13 cellular contexts compared by ENCODE assay signal in genomic region chr1:9882296-9882944, GRCh38. TPM values are rescaled to one million over a fixed set of nuclear protein-coding genes. Genes with fewer than 3 reads are reported as not detected.
DNase-seq lines count a peak whose midpoint lies in the region; ATAC-seq and TF ChIP-seq lines count a peak whose summit lies in the region.
"Had no signal": no experiment of that assay in that cellular context is flagged by ENCODE, and none has a peak within 500 bp of the region (broad histone marks: within the 10 kb centered on the region; RNA-seq: fewer than 3 reads in every experiment).

No MANE protein-coding gene starts in this region.

- CTCF ChIA-PET in activated CD4-positive, alpha-beta T cell treated with anti-CD3 and anti-CD28 coated beads for 36 hours (lab: Charles Lee) = no interaction called here

- POLR2A ChIA-PET in activated CD4-positive, alpha-beta T cell treated with anti-CD3 and anti-CD28 coated beads for 36 hours (lab: Charles Lee) = no interaction called here

- DNase-seq in activated CD4-positive, alpha-beta T cell treated with anti-CD3 and anti-CD28 coated beads for 36 hours = no peak
- DNase-seq in activated CD4-positive, alpha-beta T cell treated with anti-CD3 and anti-CD28 coated beads for 1 hour = no peak
- DNase-seq in RWPE2 (ENCODE audit: low spot score) (no peak), NCI-H146 (lab: John Stamatoyannopoulos, UW) (no peak), SKM-1 (lab: John Stamatoyannopoulos, UW; ENCODE audit: unreplicated experiment) (no peak)
- DNase-seq in central memory CD8-positive, alpha-beta T cell (ENCODE audit: low spot score in 2 of 2) = peak in 1 of 2 donors; percentile 16
- DNase-seq: activated naive CD4-positive, alpha-beta T cell treated with anti-CD3 and anti-CD28 coated beads for 36 hours; cortex of kidney; DMS53; stimulated activated CD4-positive, alpha-beta T cell treated with anti-CD3 and anti-CD28 coated beads, Interleukin-4, amount 100 ng/mL, for 24 hours had no signal

- ATAC-seq in activated CD4-positive, alpha-beta T cell treated with anti-CD3 and anti-CD28 coated beads for 36 hours = peak; percentile 55
- 0 out of 3 replicates have a peak, but pooled peaks have one; percentile 2 for ATAC-seq in RWPE2 (ENCODE audit: low read depth)
- peak; percentile 67 for ATAC-seq in central memory CD8-positive, alpha-beta T cell (replicated peaks; ENCODE audit: extremely low read depth, poor library complexity, severe bottlenecking)
- ATAC-seq in HG03521 (IDR thresholded peaks at IDR 0.05; ENCODE audit: unreplicated experiment) = no peak

- no peak overlapping the region for H3K27ac Mint-ChIP-seq in activated CD4-positive, alpha-beta T cell treated with anti-CD3 and anti-CD28 coated beads for 36 hours
- peak overlapping the region; percentile 92 for H3K27ac Mint-ChIP-seq in central memory CD8-positive, alpha-beta T cell (ENCODE audit: low read depth)
- H3K27ac Mint-ChIP-seq: activated naive CD4-positive, alpha-beta T cell treated with anti-CD3 and anti-CD28 coated beads for 36 hours had no signal

- no peak for TF ChIP-seq CTCF in RWPE2 (IDR thresholded peaks at IDR 0.05; ENCODE audit: poor library complexity, severe bottlenecking)

- no peaks in the 10 kb centered on the region for H3K36me3 Mint-ChIP-seq in activated CD4-positive, alpha-beta T cell treated with anti-CD3 and anti-CD28 coated beads for 36 hours (ENCODE audit: low read depth)
- peaks cover 2% of the 10 kb centered on the region for H3K36me3 Mint-ChIP-seq in central memory CD8-positive, alpha-beta T cell (ENCODE audit: insufficient read depth)

- H3K4me3 ChIP-seq in RWPE2 (ENCODE audit: severe bottlenecking) (no peak overlapping the region), skeletal muscle satellite cell (ENCODE audit: low read length) (no peak overlapping the region)

- H3K27me3 ChIP-seq in RWPE2 (ENCODE audit: insufficient read depth, poor library complexity, severe bottlenecking) (no peaks in the 10 kb centered on the region), skeletal muscle satellite cell (ENCODE audit: control insufficient read depth, insufficient read depth, low read length) (no peaks in the 10 kb centered on the region)

- peak overlapping the region; percentile 87 for H3K27ac ChIP-seq in RWPE2 (ENCODE audit: poor library complexity, severe bottlenecking)
- H3K27ac ChIP-seq: parathyroid adenoma had no signal

- peaks cover 8% of the 10 kb centered on the region for H3K4me1 Mint-ChIP-seq in activated CD4-positive, alpha-beta T cell treated with anti-CD3 and anti-CD28 coated beads for 36 hours
- peaks cover 46% of the 10 kb centered on the region for H3K4me1 Mint-ChIP-seq in central memory CD8-positive, alpha-beta T cell

- H3K4me1 ChIP-seq in RWPE2 (ENCODE audit: insufficient read depth, poor library complexity, severe bottlenecking) (peaks cover 35% of the 10 kb centered on the region), skeletal muscle satellite cell (ENCODE audit: control insufficient read depth, insufficient read depth, low read length) (peaks cover 15% of the 10 kb centered on the region)
- H3K4me1 ChIP-seq: parathyroid adenoma had no signal

- intact Hi-C loops in activated CD4-positive, alpha-beta T cell treated with anti-CD3 and anti-CD28 coated beads for 36 hours (cut with DNase I, micrococcal nuclease) = no loop called here

- H3K9me3 ChIP-seq in RWPE2 (ENCODE audit: severe bottlenecking) (no peaks in the 10 kb centered on the region), skeletal muscle satellite cell (replicated peaks; ENCODE audit: low read length) (no peaks in the 10 kb centered on the region)

- H3K4me2 ChIP-seq in skeletal muscle satellite cell (ENCODE audit: low read length) = peak overlapping the region; percentile 0

- H3K9me3 Mint-ChIP-seq in activated CD4-positive, alpha-beta T cell treated with anti-CD3 and anti-CD28 coated beads for 36 hours (ENCODE audit: low read depth) = no peaks in the 10 kb centered on the region
- no peaks in the 10 kb centered on the region for H3K9me3 Mint-ChIP-seq in central memory CD8-positive, alpha-beta T cell
- H3K9me3 Mint-ChIP-seq: activated naive CD4-positive, alpha-beta T cell treated with anti-CD3 and anti-CD28 coated beads for 36 hours had no signal

- H3K9ac ChIP-seq in skeletal muscle satellite cell (ENCODE audit: low read depth, low read length) = no peak overlapping the region
- H3K9ac ChIP-seq: parathyroid adenoma had no signal

- H3K4me3 Mint-ChIP-seq in activated CD4-positive, alpha-beta T cell treated with anti-CD3 and anti-CD28 coated beads for 36 hours = no peak overlapping the region
- H3K4me3 Mint-ChIP-seq in central memory CD8-positive, alpha-beta T cell = peak overlapping the region; percentile 67
- H3K4me3 Mint-ChIP-seq: activated naive CD4-positive, alpha-beta T cell treated with anti-CD3 and anti-CD28 coated beads for 36 hours had no signal

- H3K36me3 ChIP-seq in RWPE2 (ENCODE audit: low read depth) (peaks cover 20% of the 10 kb centered on the region), skeletal muscle satellite cell (ENCODE audit: insufficient read depth, low read length) (no peaks in the 10 kb centered on the region)

- no peaks in the 10 kb centered on the region for H3K27me3 Mint-ChIP-seq in activated CD4-positive, alpha-beta T cell treated with anti-CD3 and anti-CD28 coated beads for 36 hours
- H3K27me3 Mint-ChIP-seq in central memory CD8-positive, alpha-beta T cell = no peaks in the 10 kb centered on the region

RNA-seq across cellular contexts. Expression of gene CTNNBIP1, which starts 27.6 kb away (rescaled TPM):
- 10 to 100 TPM in 1 of 2 experiments, 1 to 10 TPM in 1; 7.5 to 11.0 TPM for total RNA-seq in activated CD4-positive, alpha-beta T cell treated with anti-CD3 and anti-CD28 coated beads for 36 hours
- total RNA-seq in skeletal muscle satellite cell (2012; rRNA removed) = 10.0 and 11.7 TPM in 2 replicates

RNA-seq across cellular contexts. Expression of gene CLSTN1, which starts 58.7 kb away (rescaled TPM):
- total RNA-seq in activated CD4-positive, alpha-beta T cell treated with anti-CD3 and anti-CD28 coated beads for 36 hours = 10 to 100 TPM; 34.9 to 36.7 TPM
- 52.2 and 57.3 TPM in 2 replicates for total RNA-seq in skeletal muscle satellite cell (2012; rRNA removed)
